16 cellular contexts compared by ENCODE assay signal in genomic region chr15:100314809-100315400, GRCh38. TPM values are rescaled to one million over a fixed set of nuclear protein-coding genes. Genes with fewer than 3 reads are reported as not detected.
DNase-seq lines count a peak whose midpoint lies in the region; ATAC-seq and TF ChIP-seq lines count a peak whose summit lies in the region.
"Had no signal": no experiment of that assay in that cellular context is flagged by ENCODE, and none has a peak within 500 bp of the region (broad histone marks: within the 10 kb centered on the region; RNA-seq: fewer than 3 reads in every experiment).

No MANE protein-coding gene starts in this region.

- no peak for ATAC-seq in activated naive CD8-positive, alpha-beta T cell treated with anti-CD3 and anti-CD28 coated beads, Interleukin-2, amount 10 ng/mL, durations not matched to agents 7 days and 5 days (ENCODE audit: low read depth)
- no peak for ATAC-seq in GM18498 (IDR thresholded peaks at IDR 0.05; ENCODE audit: unreplicated experiment)
- ATAC-seq in GM21381 (IDR thresholded peaks at IDR 0.05; ENCODE audit: unreplicated experiment): no peak

- H3K9me3 ChIP-seq in endodermal cell (ENCODE audit: control insufficient read depth, low read length): no peaks in the 10 kb centered on the region

- POLR2A ChIA-PET in activated naive CD8-positive, alpha-beta T cell treated with anti-CD3 and anti-CD28 coated beads, Interleukin-2, amount 10 ng/mL, durations not matched to agents 7 days and 5 days (lab: Charles Lee): no interaction called here

- no peaks in the 10 kb centered on the region for H3K4me1 ChIP-seq in endodermal cell (ENCODE audit: control insufficient read depth, insufficient read depth, low read length)

- no peak for DNase-seq in activated naive CD8-positive, alpha-beta T cell treated with anti-CD3 and anti-CD28 coated beads, Interleukin-2, amount 10 ng/mL, durations not matched to agents 7 days and 5 days
- no peak for DNase-seq in activated naive CD8-positive, alpha-beta T cell treated with anti-CD3 and anti-CD28 coated beads for 36 hours
- peak; percentile 44 for DNase-seq in endodermal cell
- peak; percentile 48 for DNase-seq in type B pancreatic cell (ENCODE audit: extremely low spot score, unreplicated experiment)
- DNase-seq in middle frontal gyrus (ENCODE audit: extremely low spot score, low spot score): no peak
- DNase-seq: 8988T; CD4-positive, alpha-beta memory T cell; DMS153; DMS79; GF-D8; GM23248; IMR-90 had no signal

- H3K4me3 Mint-ChIP-seq in activated naive CD8-positive, alpha-beta T cell treated with anti-CD3 and anti-CD28 coated beads, Interleukin-2, amount 10 ng/mL, durations not matched to agents 7 days and 5 days: no peak overlapping the region
- no peak overlapping the region for H3K4me3 Mint-ChIP-seq in activated naive CD8-positive, alpha-beta T cell treated with anti-CD3 and anti-CD28 coated beads for 36 hours
- no peak overlapping the region for H3K4me3 Mint-ChIP-seq in endodermal cell
- H3K4me3 Mint-ChIP-seq in type B pancreatic cell: no peak overlapping the region
- H3K4me3 Mint-ChIP-seq: CD14-positive monocyte; CD4-positive, alpha-beta memory T cell had no signal

- peak overlapping the region; percentile 13 for H3K27ac Mint-ChIP-seq in activated naive CD8-positive, alpha-beta T cell treated with anti-CD3 and anti-CD28 coated beads, Interleukin-2, amount 10 ng/mL, durations not matched to agents 7 days and 5 days
- H3K27ac Mint-ChIP-seq in activated naive CD8-positive, alpha-beta T cell treated with anti-CD3 and anti-CD28 coated beads for 36 hours: no peak overlapping the region
- H3K27ac Mint-ChIP-seq in endodermal cell: no peak overlapping the region
- no peak overlapping the region for H3K27ac Mint-ChIP-seq in type B pancreatic cell

- no peak overlapping the region for H3K9ac ChIP-seq in endodermal cell (ENCODE audit: extremely low read depth, low read length, poor library complexity, severe bottlenecking)
- H3K9ac ChIP-seq: BLaER1, GM23248 had no signal

- H3K4me1 Mint-ChIP-seq in activated naive CD8-positive, alpha-beta T cell treated with anti-CD3 and anti-CD28 coated beads, Interleukin-2, amount 10 ng/mL, durations not matched to agents 7 days and 5 days: no peaks in the 10 kb centered on the region
- H3K4me1 Mint-ChIP-seq in activated naive CD8-positive, alpha-beta T cell treated with anti-CD3 and anti-CD28 coated beads for 36 hours: no peaks in the 10 kb centered on the region
- H3K4me1 Mint-ChIP-seq in endodermal cell (no peaks in the 10 kb centered on the region), type B pancreatic cell (ENCODE audit: unreplicated experiment) (peaks cover 9% of the 10 kb centered on the region)
- H3K4me1 Mint-ChIP-seq: CD14-positive monocyte had no signal

- H3K4me3 ChIP-seq in endodermal cell (ENCODE audit: low read length): no peak overlapping the region
- H3K4me3 ChIP-seq: BLaER1, GM23248 had no signal

- TF ChIP-seq CTCF in endodermal cell (conservative IDR thresholded peaks at IDR 0.05) (no peak), type B pancreatic cell (conservative IDR thresholded peaks at IDR 0.05) (no peak)

- 82 to 86% methylated on average over 13 to 16 of the region's 16 CpGs for WGBS in endodermal cell (ENCODE audit: insufficient coverage in 1 of 2, insufficient read length in 1 of 2), 2 experiments

- H3K27me3 Mint-ChIP-seq in activated naive CD8-positive, alpha-beta T cell treated with anti-CD3 and anti-CD28 coated beads, Interleukin-2, amount 10 ng/mL, durations not matched to agents 7 days and 5 days: no peaks in the 10 kb centered on the region
- no peaks in the 10 kb centered on the region for H3K27me3 Mint-ChIP-seq in activated naive CD8-positive, alpha-beta T cell treated with anti-CD3 and anti-CD28 coated beads for 36 hours
- H3K27me3 Mint-ChIP-seq in endodermal cell (ENCODE audit: insufficient read depth): no peaks in the 10 kb centered on the region
- no peaks in the 10 kb centered on the region for H3K27me3 Mint-ChIP-seq in type B pancreatic cell
- H3K27me3 Mint-ChIP-seq: CD4-positive, alpha-beta memory T cell had no signal

- H3K27ac ChIP-seq in endodermal cell (ENCODE audit: low read depth, low read length): no peak overlapping the region
- H3K27ac ChIP-seq: BLaER1, GM23248 had no signal

- no peaks in the 10 kb centered on the region for H3K36me3 ChIP-seq in endodermal cell (ENCODE audit: control insufficient read depth, insufficient read depth, low read length)
- H3K36me3 ChIP-seq: BLaER1 had no signal

- H3K36me3 Mint-ChIP-seq in activated naive CD8-positive, alpha-beta T cell treated with anti-CD3 and anti-CD28 coated beads, Interleukin-2, amount 10 ng/mL, durations not matched to agents 7 days and 5 days: peaks cover 6% of the 10 kb centered on the region
- peaks cover 20% of the 10 kb centered on the region for H3K36me3 Mint-ChIP-seq in activated naive CD8-positive, alpha-beta T cell treated with anti-CD3 and anti-CD28 coated beads for 36 hours
- H3K36me3 Mint-ChIP-seq in endodermal cell (ENCODE audit: low read depth) (peaks cover 2% of the 10 kb centered on the region), type B pancreatic cell (peaks cover 4% of the 10 kb centered on the region)
- H3K36me3 Mint-ChIP-seq: CD14-positive monocyte had no signal

- H3K27me3 ChIP-seq in endodermal cell (ENCODE audit: control insufficient read depth, insufficient read depth, low read length, poor library complexity, severe bottlenecking): no peaks in the 10 kb centered on the region
- H3K27me3 ChIP-seq: BLaER1 had no signal

- H3K9me3 Mint-ChIP-seq in activated naive CD8-positive, alpha-beta T cell treated with anti-CD3 and anti-CD28 coated beads, Interleukin-2, amount 10 ng/mL, durations not matched to agents 7 days and 5 days: peaks cover 2% of the 10 kb centered on the region
- H3K9me3 Mint-ChIP-seq in activated naive CD8-positive, alpha-beta T cell treated with anti-CD3 and anti-CD28 coated beads for 36 hours: peaks cover 5% of the 10 kb centered on the region
- H3K9me3 Mint-ChIP-seq in endodermal cell (peaks cover 11% of the 10 kb centered on the region), type B pancreatic cell (peaks cover 6% of the 10 kb centered on the region)

RNA-seq across cellular contexts. Expression of gene ADAMTS17, which starts 26.9 kb away (rescaled TPM):
- 1 to 10 TPM; 5.6 to 7.3 TPM for total RNA-seq in activated naive CD8-positive, alpha-beta T cell treated with anti-CD3 and anti-CD28 coated beads, Interleukin-2, amount 10 ng/mL, durations not matched to agents 7 days and 5 days
- 1 to 10 TPM; 2.5 to 3.6 TPM for total RNA-seq in activated naive CD8-positive, alpha-beta T cell treated with anti-CD3 and anti-CD28 coated beads for 36 hours
- 1 to 10 TPM in 1 of 2 donors, under 1 TPM in 1; 0.82 to 2.3 TPM for total RNA-seq in endodermal cell
- polyA plus RNA-seq in endodermal cell (2013, experiment 1 of 2): 0.71 TPM
- 0.37 TPM for polyA plus RNA-seq in endodermal cell (2013, experiment 2 of 2)
- total RNA-seq in type B pancreatic cell (ENCODE audit: low replicate concordance): 18.3 and 23.1 TPM in 2 replicates
- total RNA-seq: GM23248, IMR-90 had no signal
- polyA plus RNA-seq: GM23248 had no signal

Comparison
In these comparisons a context has a peak if more than half of its experiments do, and no peak if none do; other contexts are left out.
1. DNase-seq: peak in endodermal cell (single experiment) and type B pancreatic cell (single experiment); none in activated naive CD8-positive, alpha-beta T cell treated with anti-CD3 and anti-CD28 coated beads, Interleukin-2, amount 10 ng/mL, durations not matched to agents 7 days and 5 days (single experiment), activated naive CD8-positive, alpha-beta T cell treated with anti-CD3 and anti-CD28 coated beads for 36 hours (single experiment) and middle frontal gyrus (single experiment).